Comparison of ENCODE assay signal across 1 cellular context in genomic region chr1:186122837-186123236, GRCh38.
TF ChIP-seq lines count a peak whose summit lies in the region.

No MANE protein-coding gene starts in this region.

TF ChIP-seq in K562, 482 proteins besides CTCF, POLR2A, EP300 and RAD21 (continued from another document):
- TF ChIP-seq YY1 (IDR thresholded peaks at IDR 0.05; ENCODE audit: borderline replicate concordance in 1 of 3, control insufficient read depth in 1 of 3, extremely low read depth in 1 of 3, insufficient read depth in 3 of 3, insufficient read length in 1 of 3, insufficient replicate concordance in 2 of 3, low read depth in 1 of 3, low read length in 2 of 3) (peak in 1 of 3 experiments; percentile 48), L3MBTL2 (IDR thresholded peaks at IDR 0.05) (peak; percentile 34; the same call in 1 of the 2 replicates), TCF7 (IDR thresholded peaks at IDR 0.05; ENCODE audit: borderline replicate concordance) (no peak), TEAD4 (IDR thresholded peaks at IDR 0.05; ENCODE audit: low read length) (peak; percentile 69), TEAD4 (CRISPR knock-in tag; IDR thresholded peaks at IDR 0.05; ENCODE audit: borderline replicate concordance) (no peak), LCOR (CRISPR knock-in tag; IDR thresholded peaks at IDR 0.05) (no peak), CTBP1 (IDR thresholded peaks at IDR 0.05; ENCODE audit: borderline replicate concordance) (peak; percentile 54; the same call in 1 of the 2 replicates), NFIC (IDR thresholded peaks at IDR 0.05) (peak; percentile 19; the same call in 1 of the 2 replicates), NCOR1 (IDR thresholded peaks at IDR 0.05) (peak; percentile 51), KLF13 (tag; IDR thresholded peaks at IDR 0.05; ENCODE audit: borderline replicate concordance, low read depth) (peak; percentile 43; the same call in 1 of the 2 replicates), ZBTB40 (IDR thresholded peaks at IDR 0.05) (peak; percentile 11; the same call in 1 of the 2 replicates), ZBTB40 (CRISPR knock-in tag; IDR thresholded peaks at IDR 0.05) (no peak), MNT (conservative IDR thresholded peaks at IDR 0.05) (peak in 1 of 2 experiments; percentile 55; a peak in 3 of 4 replicates), CBFA2T3 (IDR thresholded peaks at IDR 0.05) (peak; percentile 82), YBX1 (IDR thresholded peaks at IDR 0.05) (no peak), STAT5A (IDR thresholded peaks at IDR 0.05; ENCODE audit: borderline replicate concordance, low read length) (0 out of 2 replicates have a peak, but pooled peaks have one; percentile 16), ELF2 (CRISPR knock-in tag; IDR thresholded peaks at IDR 0.05) (no peak), CBFA2T2 (conservative IDR thresholded peaks at IDR 0.05) (peak; percentile 66), DPF2 (IDR thresholded peaks at IDR 0.05) (peak; percentile 66), ATF1 (CRISPR knock-in tag; IDR thresholded peaks at IDR 0.05) (no peak), ATF1 (tag; IDR thresholded peaks at IDR 0.05) (0 out of 2 replicates have a peak, but pooled peaks have one; percentile 44), HMG20B (CRISPR knock-in tag; IDR thresholded peaks at IDR 0.05) (no peak), BHLHE40 (IDR thresholded peaks at IDR 0.05; ENCODE audit: low read length) (peak; percentile 65; the same call in 1 of the 2 replicates), STAT6 (CRISPR knock-in tag; IDR thresholded peaks at IDR 0.05) (no peak), ATF3 (IDR thresholded peaks at IDR 0.05) (no peak), ATF3 (CRISPR knock-in tag; conservative IDR thresholded peaks at IDR 0.05) (no peak), POLR3A (IDR thresholded peaks at IDR 0.05; ENCODE audit: borderline replicate concordance, extremely low read depth, insufficient read depth, insufficient read length) (no peak), ARID1B (IDR thresholded peaks at IDR 0.05) (peak; percentile 73), GATAD2A (IDR thresholded peaks at IDR 0.05) (no peak), TRIM24 (IDR thresholded peaks at IDR 0.05) (peak in 1 of 2 experiments; percentile 46; a peak in 1 of 4 replicates), CBX3 (IDR thresholded peaks at IDR 0.05; ENCODE audit: borderline replicate concordance in 1 of 2, low read length in 2 of 2) (0 out of 3 replicates have a peak, but pooled peaks of 1 of the 2 experiments have one; percentile 26), DMBX1 (CRISPR knock-in tag; IDR thresholded peaks at IDR 0.05; ENCODE audit: borderline replicate concordance) (0 out of 2 replicates have a peak, but pooled peaks have one; percentile 50), ID3 (CRISPR knock-in tag; IDR thresholded peaks at IDR 0.05) (no peak), ID3 (tag; IDR thresholded peaks at IDR 0.05) (peak; percentile 89), SMAD3 (CRISPR knock-in tag; conservative IDR thresholded peaks at IDR 0.05) (0 out of 2 replicates have a peak, but pooled peaks have one; percentile 21), RBM17 (IDR thresholded peaks at IDR 0.05; ENCODE audit: borderline replicate concordance, low read depth, low read length) (no peak), CC2D1A (IDR thresholded peaks at IDR 0.05) (peak; percentile 49; the same call in 1 of the 2 replicates), RHOXF2B (CRISPR knock-in tag; conservative IDR thresholded peaks at IDR 0.05) (no peak)
TF ChIP-seq in K562: peak in this region for 42.
